Comparison of ENCODE assay signal across 12 cellular contexts in the genomic region with DNA sequence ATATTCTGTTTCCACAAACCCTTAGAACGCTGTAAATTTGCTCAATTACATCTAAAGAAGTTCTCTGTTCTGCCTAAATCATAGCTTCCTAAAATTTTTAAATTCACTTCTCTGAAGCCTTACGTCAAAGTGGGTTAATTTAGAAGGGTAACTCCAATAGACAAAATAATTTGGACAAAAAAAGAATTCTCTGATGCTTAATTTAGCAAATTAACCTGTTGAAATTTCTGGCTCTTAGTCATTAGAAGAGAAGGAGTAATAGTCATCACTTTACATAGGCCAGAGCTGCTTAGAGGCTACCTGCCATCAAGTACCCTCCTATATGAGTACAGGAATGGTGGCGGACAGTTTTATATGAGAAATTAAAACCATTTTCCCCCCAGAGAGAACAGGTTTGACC. TPM values are rescaled to one million over a fixed set of nuclear protein-coding genes. Genes with fewer than 3 reads are reported as not detected.
A peak's percentile ranks its signal among the peaks of the same experiment; 100 is the strongest.
DNase-seq lines count a peak whose midpoint lies in the region; ATAC-seq and TF ChIP-seq lines count a peak whose summit lies in the region.
"Had no signal": no experiment of that assay in that cellular context is flagged by ENCODE, and none has a peak within 500 bp of the region (broad histone marks: within the 10 kb centered on the region; RNA-seq: fewer than 3 reads in every experiment).

No MANE protein-coding gene starts in this region.

- no peaks in the 10 kb centered on the region for H3K27me3 Mint-ChIP-seq in activated CD8-positive, alpha-beta memory T cell treated with anti-CD3 and anti-CD28 coated beads, Interleukin-2, amount 10 ng/mL, durations not matched to agents 7 days and 5 days
- H3K27me3 Mint-ChIP-seq in activated CD8-positive, alpha-beta T cell treated with anti-CD3 and anti-CD28 coated beads, Interleukin-2, amount 10 ng/mL, durations not matched to agents 7 days and 5 days (ENCODE audit: low read depth): peaks cover 3% of the 10 kb centered on the region
- no peaks in the 10 kb centered on the region for H3K27me3 Mint-ChIP-seq in activated CD4-positive, alpha-beta T cell treated with anti-CD3 and anti-CD28 coated beads, Interleukin-2, amount 10 ng/mL, durations not matched to agents 7 days and 5 days

- H3K9me3 ChIP-seq in subcutaneous abdominal adipose tissue (ENCODE audit: control insufficient read depth in 5 of 5, low read length in 5 of 5): no peaks in the 10 kb centered on the region

- no peak overlapping the region for H3K27ac Mint-ChIP-seq in activated CD8-positive, alpha-beta memory T cell treated with anti-CD3 and anti-CD28 coated beads, Interleukin-2, amount 10 ng/mL, durations not matched to agents 7 days and 5 days
- H3K27ac Mint-ChIP-seq in activated CD8-positive, alpha-beta T cell treated with anti-CD3 and anti-CD28 coated beads, Interleukin-2, amount 10 ng/mL, durations not matched to agents 7 days and 5 days: no peak overlapping the region
- no peak overlapping the region for H3K27ac Mint-ChIP-seq in activated CD4-positive, alpha-beta T cell treated with anti-CD3 and anti-CD28 coated beads, Interleukin-2, amount 10 ng/mL, durations not matched to agents 7 days and 5 days
- H3K27ac Mint-ChIP-seq: dendritic cell treated with granulocyte-macrophage colony-stimulating factor and Interleukin-4, amounts not matched to agents 40 ng/mL and 50 ng/mL, for 4 days had no signal

- CTCF ChIA-PET in activated CD8-positive, alpha-beta memory T cell treated with anti-CD3 and anti-CD28 coated beads, Interleukin-2, amount 10 ng/mL, durations not matched to agents 7 days and 5 days (lab: Charles Lee): interaction anchor here (1.0 to 1.4 kb wide), 2 partner anchors 14 to 96 kb away, joined by 3 to 4 read pairs; no protein-coding TSS in a partner anchor
- CTCF ChIA-PET in activated CD8-positive, alpha-beta T cell treated with anti-CD3 and anti-CD28 coated beads, Interleukin-2, amount 10 ng/mL, durations not matched to agents 7 days and 5 days (lab: Charles Lee): interaction anchor here (1.0 to 5.7 kb wide), 3 partner anchors 9 to 387 kb away, joined by 3 to 33 read pairs (median 4); no protein-coding TSS in a partner anchor
- CTCF ChIA-PET in activated CD4-positive, alpha-beta T cell treated with anti-CD3 and anti-CD28 coated beads, Interleukin-2, amount 10 ng/mL, durations not matched to agents 7 days and 5 days (lab: Charles Lee): interaction anchor here (0.5 to 4.8 kb wide), 5 partner anchors 10 to 99 kb away, joined by 3 to 28 read pairs (median 3); no protein-coding TSS in a partner anchor

- H3K4me1 Mint-ChIP-seq in activated CD8-positive, alpha-beta memory T cell treated with anti-CD3 and anti-CD28 coated beads, Interleukin-2, amount 10 ng/mL, durations not matched to agents 7 days and 5 days: peaks cover 58% of the 10 kb centered on the region
- peaks cover 44% of the 10 kb centered on the region for H3K4me1 Mint-ChIP-seq in activated CD8-positive, alpha-beta T cell treated with anti-CD3 and anti-CD28 coated beads, Interleukin-2, amount 10 ng/mL, durations not matched to agents 7 days and 5 days (ENCODE audit: low read depth)
- peaks cover 46% of the 10 kb centered on the region for H3K4me1 Mint-ChIP-seq in activated CD4-positive, alpha-beta T cell treated with anti-CD3 and anti-CD28 coated beads, Interleukin-2, amount 10 ng/mL, durations not matched to agents 7 days and 5 days

- no peak for ATAC-seq in activated CD8-positive, alpha-beta memory T cell treated with anti-CD3 and anti-CD28 coated beads, Interleukin-2, amount 10 ng/mL, durations not matched to agents 7 days and 5 days
- ATAC-seq in activated CD8-positive, alpha-beta T cell treated with anti-CD3 and anti-CD28 coated beads, Interleukin-2, amount 10 ng/mL, durations not matched to agents 7 days and 5 days: no peak

- H3K4me3 ChIP-seq in WI38 (ENCODE audit: low read depth, low read length): peak overlapping the region; percentile 99
- peak overlapping the region; percentile 93 for H3K4me3 ChIP-seq in fibroblast of villous mesenchyme (ENCODE audit: low read depth, low read length)
- peak overlapping the region in 3 of 5 donors; percentile 28 to 99 (median 47) for H3K4me3 ChIP-seq in subcutaneous abdominal adipose tissue (ENCODE audit: low read depth in 1 of 5, low read length in 5 of 5)

- POLR2A ChIA-PET in activated CD8-positive, alpha-beta T cell treated with anti-CD3 and anti-CD28 coated beads, Interleukin-2, amount 10 ng/mL, durations not matched to agents 7 days and 5 days (lab: Charles Lee): no interaction called here
- POLR2A ChIA-PET in activated CD4-positive, alpha-beta T cell treated with anti-CD3 and anti-CD28 coated beads, Interleukin-2, amount 10 ng/mL, durations not matched to agents 7 days and 5 days (lab: Charles Lee): no interaction called here

- no peak for DNase-seq in activated CD8-positive, alpha-beta memory T cell treated with anti-CD3 and anti-CD28 coated beads, Interleukin-2, amount 10 ng/mL, durations not matched to agents 7 days and 5 days
- no peak for DNase-seq in activated CD8-positive, alpha-beta memory T cell treated with anti-CD3 and anti-CD28 coated beads, Interleukin-2, amount 50 U/mL, for 4 hours
- no peak for DNase-seq in fibroblast of villous mesenchyme (ENCODE audit: low read depth)
- no peak for DNase-seq in occipital lobe (lab: John Stamatoyannopoulos, UW)
- DNase-seq in activated CD8-positive, alpha-beta T cell treated with anti-CD3 and anti-CD28 coated beads, Interleukin-2, amount 10 ng/mL, durations not matched to agents 7 days and 5 days: no peak
- no peak for DNase-seq in activated CD4-positive, alpha-beta T cell treated with anti-CD3 and anti-CD28 coated beads, Interleukin-2, amount 10 ng/mL, durations not matched to agents 7 days and 5 days
- DNase-seq: activated effector memory CD4-positive, alpha-beta T cell treated with Interleukin-2 at 50 U/mL for 16 hours; NCI-H1048; stimulated activated naive CD4-positive, alpha-beta T cell treated with Interleukin-2 at 50 U/mL for 16 hours had no signal

- TF ChIP-seq CTCF in WI38 (IDR thresholded peaks at IDR 0.05; ENCODE audit: low read depth, low read length) (no peak), fibroblast of villous mesenchyme (IDR thresholded peaks at IDR 0.05; ENCODE audit: insufficient read depth, low read depth, low read length) (no peak)

- peaks cover 5 to 69% (median 47%) of the 10 kb centered on the region in 5 donors for H3K4me1 ChIP-seq in subcutaneous abdominal adipose tissue (ENCODE audit: control insufficient read depth in 5 of 5, insufficient read depth in 5 of 5, low read length in 5 of 5)

- H3K36me3 ChIP-seq in subcutaneous abdominal adipose tissue (ENCODE audit: control insufficient read depth in 5 of 5, insufficient read depth in 5 of 5, low read length in 5 of 5): no peaks in the 10 kb centered on the region

- H3K9ac ChIP-seq in subcutaneous abdominal adipose tissue (ENCODE audit: low read length in 5 of 5): no peak overlapping the region

- H3K36me3 Mint-ChIP-seq in activated CD8-positive, alpha-beta memory T cell treated with anti-CD3 and anti-CD28 coated beads, Interleukin-2, amount 10 ng/mL, durations not matched to agents 7 days and 5 days: peaks cover 23% of the 10 kb centered on the region
- no peaks in the 10 kb centered on the region for H3K36me3 Mint-ChIP-seq in activated CD8-positive, alpha-beta T cell treated with anti-CD3 and anti-CD28 coated beads, Interleukin-2, amount 10 ng/mL, durations not matched to agents 7 days and 5 days (ENCODE audit: low read depth)
- no peaks in the 10 kb centered on the region for H3K36me3 Mint-ChIP-seq in activated CD4-positive, alpha-beta T cell treated with anti-CD3 and anti-CD28 coated beads, Interleukin-2, amount 10 ng/mL, durations not matched to agents 7 days and 5 days (ENCODE audit: low read depth)

- H3K27me3 ChIP-seq in subcutaneous abdominal adipose tissue (ENCODE audit: control insufficient read depth in 5 of 5, insufficient read depth in 4 of 5, low read length in 5 of 5): no peaks in the 10 kb centered on the region

- no peaks in the 10 kb centered on the region for H3K9me3 Mint-ChIP-seq in activated CD8-positive, alpha-beta memory T cell treated with anti-CD3 and anti-CD28 coated beads, Interleukin-2, amount 10 ng/mL, durations not matched to agents 7 days and 5 days (ENCODE audit: low read depth)
- no peaks in the 10 kb centered on the region for H3K9me3 Mint-ChIP-seq in activated CD8-positive, alpha-beta T cell treated with anti-CD3 and anti-CD28 coated beads, Interleukin-2, amount 10 ng/mL, durations not matched to agents 7 days and 5 days (ENCODE audit: insufficient read depth)
- H3K9me3 Mint-ChIP-seq in activated CD4-positive, alpha-beta T cell treated with anti-CD3 and anti-CD28 coated beads, Interleukin-2, amount 10 ng/mL, durations not matched to agents 7 days and 5 days: no peaks in the 10 kb centered on the region
- H3K9me3 Mint-ChIP-seq: dendritic cell treated with granulocyte-macrophage colony-stimulating factor and Interleukin-4, amounts not matched to agents 40 ng/mL and 50 ng/mL, for 4 days had no signal

- peak overlapping the region; percentile 93 for H3K27ac ChIP-seq in subcutaneous abdominal adipose tissue (ENCODE audit: low read depth, low read length)

- peak overlapping the region; percentile 15 for H3K4me3 Mint-ChIP-seq in activated CD8-positive, alpha-beta memory T cell treated with anti-CD3 and anti-CD28 coated beads, Interleukin-2, amount 10 ng/mL, durations not matched to agents 7 days and 5 days
- H3K4me3 Mint-ChIP-seq in activated CD8-positive, alpha-beta T cell treated with anti-CD3 and anti-CD28 coated beads, Interleukin-2, amount 10 ng/mL, durations not matched to agents 7 days and 5 days: no peak overlapping the region
- no peak overlapping the region for H3K4me3 Mint-ChIP-seq in activated CD4-positive, alpha-beta T cell treated with anti-CD3 and anti-CD28 coated beads, Interleukin-2, amount 10 ng/mL, durations not matched to agents 7 days and 5 days
- H3K4me3 Mint-ChIP-seq: dendritic cell treated with granulocyte-macrophage colony-stimulating factor and Interleukin-4, amounts not matched to agents 40 ng/mL and 50 ng/mL, for 4 days had no signal

RNA-seq across cellular contexts. Expression of gene ELL2, which starts 3.8 kb away (rescaled TPM):
- 10 to 100 TPM; 33.9 to 81.8 TPM for total RNA-seq in activated CD8-positive, alpha-beta memory T cell treated with anti-CD3 and anti-CD28 coated beads, Interleukin-2, amount 10 ng/mL, durations not matched to agents 7 days and 5 days
- total RNA-seq in fibroblast of villous mesenchyme (136 and 302 TPM in 2 replicates), occipital lobe (35.6 TPM)
- 10 to 100 TPM; 11.0 to 11.1 TPM for total RNA-seq in activated CD8-positive, alpha-beta T cell treated with anti-CD3 and anti-CD28 coated beads, Interleukin-2, amount 10 ng/mL, durations not matched to agents 7 days and 5 days
- 10 to 100 TPM; 12.5 to 14.7 TPM for total RNA-seq in activated CD4-positive, alpha-beta T cell treated with anti-CD3 and anti-CD28 coated beads, Interleukin-2, amount 10 ng/mL, durations not matched to agents 7 days and 5 days

Comparison
In these comparisons a context has a peak if more than half of its experiments do, and no peak if none do; other contexts are left out.
1. H3K4me3 ChIP-seq: peak in every context shown above with its lines; median percentile 99 in WI38; 93 in fibroblast of villous mesenchyme; 47 in subcutaneous abdominal adipose tissue.